26 cellular contexts compared by ENCODE assay signal in the genomic region with DNA sequence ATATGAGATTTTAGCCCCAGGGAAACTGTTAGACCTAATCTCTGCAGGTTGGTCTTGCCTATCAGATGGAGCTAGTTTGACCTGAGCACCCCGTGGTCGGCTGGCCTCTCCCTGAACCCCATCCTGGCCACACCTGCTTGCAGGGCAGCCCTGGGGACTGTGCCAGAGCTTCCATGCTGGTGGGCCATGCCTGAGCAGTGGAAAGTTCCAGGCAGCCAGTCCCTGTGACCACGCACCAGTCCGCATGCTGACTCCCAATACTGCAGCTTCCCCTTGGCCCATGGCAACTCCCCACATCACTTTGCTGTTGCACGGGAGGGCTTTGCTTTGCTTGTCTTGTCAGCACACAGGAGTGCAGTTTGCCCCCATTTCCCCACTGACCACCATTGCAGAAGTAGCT.
"Had no signal": no experiment of that assay in that cellular context is flagged by ENCODE, and none has a peak within 500 bp of the region (broad histone marks: within the 10 kb centered on the region; RNA-seq: fewer than 3 reads in every experiment).

No MANE protein-coding gene starts in this region.

- DNase-seq: naive thymus-derived CD4-positive, alpha-beta T cell; natural killer cell; occipital lobe; psoas muscle; right lobe of liver; sigmoid colon; small intestine; stimulated activated CD4-positive, alpha-beta T cell treated with anti-CD3 and anti-CD28 coated beads, Interleukin-15, amount 100 ng/mL, for 24 hours; stimulated activated CD4-positive, alpha-beta T cell treated with anti-CD3 and anti-CD28 coated beads, Interleukin-2, amount 100 ng/mL, for 24 hours; stimulated activated CD4-positive, alpha-beta T cell treated with anti-CD3 and anti-CD28 coated beads, Interleukin-2, amount 100 ng/mL, for 48 hours; stimulated activated CD4-positive, alpha-beta T cell treated with anti-CD3 and anti-CD28 coated beads, Interleukin-4, amount 100 ng/mL, for 24 hours; stimulated activated naive CD4-positive, alpha-beta T cell; stomach; thyroid gland had no signal

- H3K9me3 ChIP-seq: ovary, psoas muscle, right lobe of liver, sigmoid colon, thoracic aorta, thyroid gland, uterus had no signal

- H3K27me3 Mint-ChIP-seq: naive thymus-derived CD4-positive, alpha-beta T cell; progenitor cell of endocrine pancreas; stimulated activated naive CD8-positive, alpha-beta T cell treated with anti-CD3 and anti-CD28 coated beads, Interleukin-15, Interleukin-2, amounts not matched to agents 100 ng/mL and 50 ng/mL, for 24 hours; type B pancreatic cell had no signal

- H3K4me3 ChIP-seq: neural progenitor cell, ovary, psoas muscle, right lobe of liver, sigmoid colon, stomach, thoracic aorta, thyroid gland, tibial nerve, uterus had no signal

- H3K27me3 ChIP-seq: neural progenitor cell, ovary, right lobe of liver, sigmoid colon, stomach, thyroid gland, tibial nerve, uterus had no signal

- H3K27ac ChIP-seq: neural progenitor cell, ovary, parathyroid adenoma, psoas muscle, right lobe of liver, sigmoid colon, stomach, thoracic aorta, thyroid gland, tibial nerve, uterus had no signal

- FAIRE-seq: small intestine had no signal

- H3K27ac Mint-ChIP-seq: naive thymus-derived CD4-positive, alpha-beta T cell; natural killer cell; nephron; neural progenitor cell; progenitor cell of endocrine pancreas; stimulated activated effector memory CD8-positive, alpha-beta T cell treated with anti-CD3 and anti-CD28 coated beads, Interleukin-12 subunit alpha, Interleukin-12 subunit beta, amount 100 ng/mL, for 72 hours; stimulated activated naive CD8-positive, alpha-beta T cell treated with anti-CD3 and anti-CD28 coated beads, Interleukin-15, Interleukin-2, amounts not matched to agents 100 ng/mL and 50 ng/mL, for 24 hours; type B pancreatic cell had no signal

- H3K36me3 ChIP-seq: neural progenitor cell, ovary, right lobe of liver, sigmoid colon, stomach, thoracic aorta, thyroid gland, tibial nerve, uterus had no signal

- H3K4me3 Mint-ChIP-seq: naive thymus-derived CD4-positive, alpha-beta T cell; natural killer cell; nephron; neural progenitor cell; stimulated activated effector memory CD8-positive, alpha-beta T cell treated with anti-CD3 and anti-CD28 coated beads, Interleukin-12 subunit alpha, Interleukin-12 subunit beta, amount 100 ng/mL, for 72 hours; stimulated activated naive CD8-positive, alpha-beta T cell treated with anti-CD3 and anti-CD28 coated beads, Interleukin-15, Interleukin-2, amounts not matched to agents 100 ng/mL and 50 ng/mL, for 24 hours; type B pancreatic cell had no signal

- H3K36me3 Mint-ChIP-seq: naive thymus-derived CD4-positive, alpha-beta T cell; neural progenitor cell; stimulated activated effector memory CD8-positive, alpha-beta T cell treated with anti-CD3 and anti-CD28 coated beads, Interleukin-12 subunit alpha, Interleukin-12 subunit beta, amount 100 ng/mL, for 72 hours; type B pancreatic cell had no signal

- ATAC-seq: naive thymus-derived CD4-positive, alpha-beta T cell; natural killer cell; psoas muscle; right cardiac atrium; right lobe of liver; stimulated activated effector memory CD8-positive, alpha-beta T cell treated with anti-CD3 and anti-CD28 coated beads, Interleukin-12 subunit alpha, Interleukin-12 subunit beta, amount 100 ng/mL, for 72 hours had no signal

- H3K4me1 ChIP-seq: parathyroid adenoma, psoas muscle, right lobe of liver, sigmoid colon, stomach, thyroid gland, tibial nerve, uterus had no signal

- H3K4me1 Mint-ChIP-seq: naive thymus-derived CD4-positive, alpha-beta T cell; natural killer cell; nephron; stimulated activated effector memory CD8-positive, alpha-beta T cell treated with anti-CD3 and anti-CD28 coated beads, Interleukin-12 subunit alpha, Interleukin-12 subunit beta, amount 100 ng/mL, for 72 hours had no signal
